8 cellular contexts compared by ENCODE assay signal in the genomic region with DNA sequence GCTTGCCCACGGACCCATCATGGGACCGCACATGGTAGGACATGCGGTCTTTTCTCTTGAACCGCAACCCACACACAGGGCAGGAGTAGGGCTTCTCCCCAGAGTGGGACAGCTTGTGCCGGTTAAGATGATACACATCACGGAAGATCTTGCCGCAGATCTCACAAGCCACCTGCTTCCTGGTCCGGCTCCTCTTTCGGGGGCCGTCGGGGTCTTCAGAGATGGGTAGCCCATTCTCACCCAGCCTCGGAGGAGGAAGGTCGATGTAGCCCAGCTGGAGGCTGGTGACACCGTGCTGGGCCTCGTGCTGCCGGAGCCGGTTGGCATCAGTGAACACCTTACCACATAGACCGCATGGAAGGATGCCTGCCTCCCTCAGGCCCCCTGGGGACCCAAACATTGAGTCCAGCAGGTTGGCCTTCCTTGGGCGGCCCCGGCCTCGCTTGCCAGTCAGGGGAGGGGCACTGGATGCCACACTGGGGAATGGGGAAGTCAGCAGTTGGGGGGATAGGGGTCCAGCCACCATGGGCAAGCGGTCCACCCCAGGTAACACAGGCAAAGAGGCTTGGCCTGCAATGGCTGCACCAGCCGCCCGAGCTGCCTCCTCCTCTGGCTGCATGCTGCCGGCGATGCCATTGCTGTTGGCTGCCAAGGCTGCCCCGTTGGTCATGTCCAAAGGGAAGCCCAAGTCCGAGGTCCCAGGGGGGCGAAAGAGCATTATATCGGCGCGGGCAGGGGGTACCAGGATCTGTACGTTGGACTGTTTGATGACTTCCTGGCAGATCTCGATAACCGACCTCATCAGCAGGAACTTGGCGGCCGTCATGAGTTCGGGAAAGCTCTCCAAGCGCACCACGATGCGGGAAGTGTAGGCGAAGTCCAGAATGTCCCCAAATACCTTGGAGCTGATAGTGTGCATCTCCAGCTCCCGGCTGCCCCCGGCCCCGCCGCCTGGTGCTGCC. TPM values are rescaled to one million over a fixed set of nuclear protein-coding genes. Genes with fewer than 3 reads are reported as not detected.
DNase-seq lines count a peak whose midpoint lies in the region; ATAC-seq, FAIRE-seq and TF ChIP-seq lines count a peak whose summit lies in the region.

No MANE protein-coding gene starts in this region.

- no peak for TF ChIP-seq RAD21 in K562 (CRISPR knock-in tag; conservative IDR thresholded peaks at IDR 0.05 in 1 of 2, IDR thresholded peaks at IDR 0.05 in 1 of 2)

- CTCF ChIA-PET in K562 (lab: Yijun Ruan, JAX; ENCODE audit: low intra/inter-chr PET ratio): interaction anchor here (0.9 kb wide), 1 partner anchor 56 kb away, joined by 4 read pairs; no protein-coding TSS in a partner anchor

- H3K27me3 ChIP-seq in Peyer's patch: no peaks in the 10 kb centered on the region
- H3K27me3 ChIP-seq in K562 (ENCODE audit: control insufficient read depth in 2 of 2, insufficient read depth in 2 of 2, low read length in 2 of 2): no peaks in the 10 kb centered on the region
- H3K27me3 ChIP-seq in keratinocyte (ENCODE audit: control insufficient read depth, extremely low read depth, insufficient read depth, low read length): no peaks in the 10 kb centered on the region

- no peak for TF ChIP-seq EP300 in K562 (IDR thresholded peaks at IDR 0.05; ENCODE audit: low read length)

- intact Hi-C loops in K562 (cut with micrococcal nuclease): loop anchor here (5.0 kb wide), 1 partner anchor 53 kb away; the partner anchor contains the start of gene DRG1

- POLR2A ChIA-PET in K562 (lab: Yijun Ruan, JAX): no interaction called here

- H3K27ac ChIP-seq in Peyer's patch (peak overlapping the region; percentile 79 to 94 (median 88)), K562 (ENCODE audit: extremely low read depth, low read depth, low read length) (no peak overlapping the region), keratinocyte (ENCODE audit: control insufficient read depth, insufficient read depth, low read length) (no peak overlapping the region)

- ATAC-seq in K562: no peak
- ATAC-seq in HG03280 (IDR thresholded peaks at IDR 0.05; ENCODE audit: unreplicated experiment): no peak

- peak; percentile 8 for TF ChIP-seq POLR2A in GM10847 (IDR thresholded peaks at IDR 0.05; ENCODE audit: extremely low read depth, insufficient read length)
- no peak for TF ChIP-seq POLR2A in Peyer's patch (IDR thresholded peaks at IDR 0.05)
- no peak for TF ChIP-seq POLR2A in K562 (conservative IDR thresholded peaks at IDR 0.05)

- peaks cover 0 to 17% (median 2%) of the 10 kb centered on the region in 3 donors for H3K36me3 ChIP-seq in Peyer's patch
- H3K36me3 ChIP-seq in K562 (ENCODE audit: control insufficient read depth, insufficient read depth, low read length): peaks cover 28% of the 10 kb centered on the region; the same call in 2 of the 3 replicates
- peaks cover 2 to 3% of the 10 kb centered on the region in 2 experiments for H3K36me3 ChIP-seq in keratinocyte (ENCODE audit: control insufficient read depth in 2 of 2, extremely low read depth in 1 of 2, insufficient read depth in 2 of 2, low read length in 2 of 2)

- dilution Hi-C loops in keratinocyte (cut with MboI; ENCODE audit: extremely low pct_ligation_motif_present, low sequenced_read_pairs): no loop called here

- H4K20me1 ChIP-seq in K562 (replicated peaks; ENCODE audit: control insufficient read depth, insufficient read depth, low read length): 0 out of 2 replicates have a peak, but pooled peaks cover 2% of the 10 kb centered on the region
- peaks cover 4% of the 10 kb centered on the region for H4K20me1 ChIP-seq in keratinocyte (ENCODE audit: control insufficient read depth, extremely low read depth, insufficient read depth, low read length)

- DNase-seq in Peyer's patch (peak; percentile 73 to 79 (median 73)), K562 (ENCODE audit: extremely low read depth in 1 of 4, low spot score in 3 of 4) (no peak), keratinocyte (ENCODE audit: low read depth, low spot score) (no peak), SK-N-DZ (ENCODE audit: low spot score) (no peak), SKM-1 (lab: John Stamatoyannopoulos, UW; ENCODE audit: unreplicated experiment) (no peak)
- peak; percentile 35 to 47 for DNase-seq in stimulated activated CD4-positive, alpha-beta T cell treated with anti-CD3 and anti-CD28 coated beads, Interleukin-2, amount 100 ng/mL, for 24 hours

- in situ Hi-C loops in K562 (cut with MboI): no loop called here

- H3K79me2 ChIP-seq in K562 (ENCODE audit: control insufficient read depth, insufficient read depth, low read length): peaks cover 3% of the 10 kb centered on the region; the same call in 2 of the 3 replicates
- peaks cover 4% of the 10 kb centered on the region for H3K79me2 ChIP-seq in keratinocyte (ENCODE audit: control insufficient read depth, insufficient read depth, low read length)

- H3K9me3 ChIP-seq in Peyer's patch (no peaks in the 10 kb centered on the region), K562 (replicated peaks; ENCODE audit: control insufficient read depth, insufficient read depth, low read depth, low read length) (no peaks in the 10 kb centered on the region), keratinocyte (ENCODE audit: control insufficient read depth, low read depth, low read length) (no peaks in the 10 kb centered on the region)

- FAIRE-seq in K562 (lab: Jason Lieb, UNC): no peak
- FAIRE-seq in keratinocyte (lab: Jason Lieb, UNC): no peak

- H3K4me1 ChIP-seq in Peyer's patch (peaks cover 3 to 67% (median 33%) of the 10 kb centered on the region in 4 donors), K562 (replicated peaks in 1 of 2; ENCODE audit: control insufficient read depth in 2 of 2, insufficient read depth in 2 of 2, low read length in 2 of 2) (peaks cover 2 to 42% of the 10 kb centered on the region in 2 experiments; a peak in 4 of 5 replicates), keratinocyte (ENCODE audit: control insufficient read depth, extremely low read depth, insufficient read depth, low read length) (peaks cover 31% of the 10 kb centered on the region)

- no TSS peak for BruUV-seq in K562 (replicated peaks; lab: Mats Ljungman, UMichigan)

- H3K4me2 ChIP-seq in K562 (ENCODE audit: insufficient read depth, low read length): peak overlapping the region; percentile 18; the same call in 1 of the 2 replicates
- peak overlapping the region; percentile 70 for H3K4me2 ChIP-seq in keratinocyte (ENCODE audit: control insufficient read depth, extremely low read depth, insufficient read depth, low read depth, low read length)

- H3K9ac ChIP-seq in K562 (ENCODE audit: insufficient read depth in 1 of 2, low read depth in 2 of 2, low read length in 2 of 2): peak overlapping the region; percentile 30 to 52; a peak in 2 of 4 replicates
- no peak overlapping the region for H3K9ac ChIP-seq in keratinocyte (ENCODE audit: control insufficient read depth, extremely low read depth, insufficient read depth, low read length)

- H3K9me1 ChIP-seq in K562 (ENCODE audit: control insufficient read depth, insufficient read depth, low read length): no peaks in the 10 kb centered on the region
- peaks cover 3% of the 10 kb centered on the region for H3K9me1 ChIP-seq in keratinocyte (ENCODE audit: control insufficient read depth, extremely low read depth, insufficient read depth, low read length)

- no peak overlapping the region for H2AFZ ChIP-seq in K562 (ENCODE audit: low read depth, low read length)
- no peak overlapping the region for H2AFZ ChIP-seq in keratinocyte (ENCODE audit: control insufficient read depth, low read length)

- 95% methylated on average over 20 of the region's 46 CpGs for WGBS in K562 (ENCODE audit: insufficient coverage, low coverage, missing lambda C conversion rate)

- H3K4me3 ChIP-seq in Peyer's patch (peak overlapping the region; percentile 49 to 82 (median 78)), K562 (peak overlapping the region; percentile 56; the same call in 1 of the 2 replicates), keratinocyte (ENCODE audit: control insufficient read depth in 2 of 3, extremely low read depth in 1 of 3, insufficient read depth in 2 of 3, low read depth in 1 of 3, low read length in 3 of 3) (peak overlapping the region; percentile 51 to 61 (median 55))

- TF ChIP-seq CTCF in Peyer's patch (IDR thresholded peaks at IDR 0.05) (no peak), K562 (IDR thresholded peaks at IDR 0.05 in 2 of 3, conservative IDR thresholded peaks at IDR 0.05 in 1 of 3; ENCODE audit: insufficient read depth in 2 of 3, low read depth in 1 of 3, low read length in 3 of 3) (no peak), keratinocyte (optimal IDR thresholded peaks at IDR 0.05 in 1 of 3, IDR thresholded peaks at IDR 0.05 in 1 of 3, conservative IDR thresholded peaks at IDR 0.05 in 1 of 3; ENCODE audit: extremely low read depth in 1 of 3, insufficient read depth in 2 of 3, low read length in 3 of 3) (no peak)

RNA-seq across cellular contexts. Expression of gene PATZ1, which starts 1.5 kb away (rescaled TPM):
- 10 to 100 TPM; 12.4 to 28.3 (median 21.2) TPM for total RNA-seq in Peyer's patch
- total RNA-seq in K562 (2011; cell fraction: chromatin; rRNA removed; ENCODE audit: low replicate concordance): 3.8 and 10.3 TPM in 2 replicates
- 8.0 and 9.5 TPM in 2 replicates for total RNA-seq in K562 (2011; cell fraction: nucleolus; rRNA removed)
- total RNA-seq in K562 (2011; cell fraction: nucleoplasm; rRNA removed): 5.1 and 5.5 TPM in 2 replicates
- 5.3 and 6.8 TPM in 2 replicates for total RNA-seq in K562 (2014; rRNA removed)
- 2.7 and 3.5 TPM in 2 replicates for total RNA-seq in K562 (2014; rRNA removed; fragmentation: Illumina TruSeq; extraction: Trizol)
- 4.2 and 4.8 TPM in 2 replicates for total RNA-seq in K562 (2015; rRNA removed; fragmentation: Illumina TruSeq; extraction: Trizol)
- total RNA-seq in K562 (2021): 7.8 and 8.9 TPM in 2 replicates
- 3.1 and 5.0 TPM in 2 replicates for polyA plus RNA-seq in K562 (2011; rRNA removed)
- polyA plus RNA-seq in K562 (2011; cell fraction: cytosol; rRNA removed): 4.7 and 5.2 TPM in 2 replicates
- polyA plus RNA-seq in K562 (2011; cell fraction: nucleus; rRNA removed): 8.7 and 9.7 TPM in 2 replicates
- polyA plus RNA-seq in K562 (2012): 7.9 and 8.1 TPM in 2 replicates
- 5.4 and 5.8 TPM in 2 replicates for polyA plus RNA-seq in K562 (2014; fragmentation: Illumina TruSeq; extraction: Trizol)
- under 1 TPM; 0.63 to 0.70 TPM for polyA plus RNA-seq in K562 (2014; fragmentation: Nextera tagmentation; extraction: Ambion mirVana)
- polyA plus RNA-seq in K562 (2014; rRNA removed): 4.9 and 6.3 TPM in 2 replicates
- polyA minus RNA-seq in K562 (2011; rRNA and poly(A)+ RNA removed): 4.1 and 5.3 TPM in 2 replicates
- 5.9 and 7.4 TPM in 2 replicates for polyA minus RNA-seq in K562 (2011; cell fraction: cytosol; rRNA and poly(A)+ RNA removed)
- 6.7 and 9.0 TPM in 2 replicates for polyA minus RNA-seq in K562 (2011; cell fraction: nucleus; rRNA and poly(A)+ RNA removed)
- polyA plus RNA-seq in keratinocyte: 2.5 to 5.0 TPM (median 3.4 TPM) in 3 replicates
- 0.52 TPM for polyA plus RNA-seq in keratinocyte (2011; ENCODE audit: low read depth)
- polyA plus RNA-seq in keratinocyte (2011; cell fraction: cytosol; rRNA removed): 2.4 and 3.2 TPM in 2 replicates
- 5.1 and 6.9 TPM in 2 replicates for polyA plus RNA-seq in keratinocyte (2011; cell fraction: nucleus; rRNA removed)
- polyA plus RNA-seq in keratinocyte (2012; ENCODE audit: low replicate concordance): 2.0 and 6.1 TPM in 2 replicates
- 3.7 to 11.6 TPM (median 5.7 TPM) in 3 replicates for polyA minus RNA-seq in keratinocyte
- 8.8 TPM for polyA minus RNA-seq in keratinocyte (2011; cell fraction: cytosol; rRNA and poly(A)+ RNA removed)
- polyA minus RNA-seq in keratinocyte (2011; cell fraction: nucleus; rRNA and poly(A)+ RNA removed): 3.9 and 6.4 TPM in 2 replicates
- 33.7 and 43.1 TPM in 2 replicates for polyA plus RNA-seq in SK-N-DZ (2014; cell fraction: cytosol; rRNA removed)
- 37.7 and 39.1 TPM in 2 replicates for polyA plus RNA-seq in SK-N-DZ (2014; cell fraction: nucleus; rRNA removed)

RNA-seq across cellular contexts. Expression of gene PIK3IP1, which starts 52.4 kb away (rescaled TPM):
- total RNA-seq in Peyer's patch (10 to 100 TPM; 23.7 to 60.2 (median 30.7) TPM), K562 (2014; rRNA removed) (0.77 and 1.0 TPM in 2 replicates), K562 (2014; rRNA removed; fragmentation: Illumina TruSeq; extraction: Trizol) (0.67 and 0.76 TPM in 2 replicates), K562 (2015; rRNA removed; fragmentation: Illumina TruSeq; extraction: Trizol) (0.68 and 0.87 TPM in 2 replicates), K562 (2021) (1.3 TPM in 2 replicates)
- total RNA-seq in K562 (2011; cell fraction: chromatin; rRNA removed; ENCODE audit: low replicate concordance): 3.1 and 4.7 TPM in 2 replicates
- 5.1 and 6.2 TPM in 2 replicates for total RNA-seq in K562 (2011; cell fraction: nucleolus; rRNA removed)
- 5.6 and 6.2 TPM in 2 replicates for total RNA-seq in K562 (2011; cell fraction: nucleoplasm; rRNA removed)
- polyA plus RNA-seq in K562 (2011; rRNA removed) (0.71 and 2.3 TPM in 2 replicates), K562 (2014; fragmentation: Illumina TruSeq; extraction: Trizol) (0.83 and 1.1 TPM in 2 replicates), K562 (2014; fragmentation: Nextera tagmentation; extraction: Ambion mirVana) (under 1 TPM; 0.11 to 0.18 TPM), K562 (2014; rRNA removed) (0.88 and 1.2 TPM in 2 replicates), keratinocyte (13.3 to 25.6 TPM (median 13.9 TPM) in 3 replicates)
- 0.73 and 2.3 TPM in 2 replicates for polyA plus RNA-seq in K562 (2011; cell fraction: cytosol; rRNA removed)
- 1.7 and 2.8 TPM in 2 replicates for polyA plus RNA-seq in K562 (2011; cell fraction: nucleus; rRNA removed)
- polyA plus RNA-seq in K562 (2012): 1.0 and 2.6 TPM in 2 replicates
- polyA minus RNA-seq in K562 (2011; rRNA and poly(A)+ RNA removed): 1.1 and 2.5 TPM in 2 replicates
- polyA minus RNA-seq in K562 (2011; cell fraction: cytosol; rRNA and poly(A)+ RNA removed): 2.5 TPM in 1 of 2 replicates, not detected in the other
- 1.2 and 3.6 TPM in 2 replicates for polyA minus RNA-seq in K562 (2011; cell fraction: nucleus; rRNA and poly(A)+ RNA removed)
- 26.2 TPM for polyA plus RNA-seq in keratinocyte (2011; ENCODE audit: low read depth)
- 7.2 and 9.9 TPM in 2 replicates for polyA plus RNA-seq in keratinocyte (2011; cell fraction: cytosol; rRNA removed)
- 33.1 and 36.3 TPM in 2 replicates for polyA plus RNA-seq in keratinocyte (2011; cell fraction: nucleus; rRNA removed)
- polyA plus RNA-seq in keratinocyte (2012; ENCODE audit: low replicate concordance): 11.0 and 34.9 TPM in 2 replicates
- 6.2 to 25.4 TPM (median 10.1 TPM) in 3 replicates for polyA minus RNA-seq in keratinocyte
- 22.3 TPM for polyA minus RNA-seq in keratinocyte (2011; cell fraction: cytosol; rRNA and poly(A)+ RNA removed)
- 37.1 and 42.4 TPM in 2 replicates for polyA minus RNA-seq in keratinocyte (2011; cell fraction: nucleus; rRNA and poly(A)+ RNA removed)
- 9.4 and 10.6 TPM in 2 replicates for polyA plus RNA-seq in SK-N-DZ (2014; cell fraction: cytosol; rRNA removed)
- polyA plus RNA-seq in SK-N-DZ (2014; cell fraction: nucleus; rRNA removed): 10.7 and 12.1 TPM in 2 replicates

RNA-seq across cellular contexts. Expression of gene DRG1, which starts 54.8 kb away (rescaled TPM):
- total RNA-seq in Peyer's patch (10 to 100 TPM; 31.3 to 84.2 (median 33.2) TPM), K562 (2014; rRNA removed) (77.1 and 87.6 TPM in 2 replicates), K562 (2014; rRNA removed; fragmentation: Illumina TruSeq; extraction: Trizol) (93.3 and 98.6 TPM in 2 replicates), K562 (2015; rRNA removed; fragmentation: Illumina TruSeq; extraction: Trizol) (85.8 and 90.9 TPM in 2 replicates), K562 (2021) (76.4 and 76.5 TPM in 2 replicates)
- total RNA-seq in K562 (2011; cell fraction: chromatin; rRNA removed; ENCODE audit: low replicate concordance): 148 TPM in 2 replicates
- total RNA-seq in K562 (2011; cell fraction: nucleolus; rRNA removed): 64.6 and 67.4 TPM in 2 replicates
- total RNA-seq in K562 (2011; cell fraction: nucleoplasm; rRNA removed): 84.0 and 90.9 TPM in 2 replicates
- polyA plus RNA-seq in K562 (2011; rRNA removed) (84.1 and 111 TPM in 2 replicates), K562 (2014; fragmentation: Illumina TruSeq; extraction: Trizol) (96.4 and 114 TPM in 2 replicates), K562 (2014; fragmentation: Nextera tagmentation; extraction: Ambion mirVana) (100 to 1,000 TPM; 159 to 211 TPM), K562 (2014; rRNA removed) (79.7 and 86.4 TPM in 2 replicates), keratinocyte (60.6 to 87.4 TPM (median 86.9 TPM) in 3 replicates)
- polyA plus RNA-seq in K562 (2011; cell fraction: cytosol; rRNA removed): 37.5 and 59.5 TPM in 2 replicates
- 34.1 and 46.3 TPM in 2 replicates for polyA plus RNA-seq in K562 (2011; cell fraction: nucleus; rRNA removed)
- polyA plus RNA-seq in K562 (2012): 61.8 and 93.0 TPM in 2 replicates
- 123 and 191 TPM in 2 replicates for polyA minus RNA-seq in K562 (2011; rRNA and poly(A)+ RNA removed)
- polyA minus RNA-seq in K562 (2011; cell fraction: cytosol; rRNA and poly(A)+ RNA removed): 47.2 and 50.0 TPM in 2 replicates
- polyA minus RNA-seq in K562 (2011; cell fraction: nucleus; rRNA and poly(A)+ RNA removed): 20.7 and 35.9 TPM in 2 replicates
- 71.9 TPM for polyA plus RNA-seq in keratinocyte (2011; ENCODE audit: low read depth)
- 60.7 and 93.9 TPM in 2 replicates for polyA plus RNA-seq in keratinocyte (2011; cell fraction: cytosol; rRNA removed)
- polyA plus RNA-seq in keratinocyte (2011; cell fraction: nucleus; rRNA removed): 49.8 and 54.5 TPM in 2 replicates
- 48.1 and 59.2 TPM in 2 replicates for polyA plus RNA-seq in keratinocyte (2012; ENCODE audit: low replicate concordance)
- 22.6 to 94.3 TPM (median 70.4 TPM) in 3 replicates for polyA minus RNA-seq in keratinocyte
- 47.8 TPM for polyA minus RNA-seq in keratinocyte (2011; cell fraction: cytosol; rRNA and poly(A)+ RNA removed)
- 15.4 and 28.5 TPM in 2 replicates for polyA minus RNA-seq in keratinocyte (2011; cell fraction: nucleus; rRNA and poly(A)+ RNA removed)
- polyA plus RNA-seq in SK-N-DZ (2014; cell fraction: cytosol; rRNA removed): 89.2 and 115 TPM in 2 replicates
- 52.0 and 62.3 TPM in 2 replicates for polyA plus RNA-seq in SK-N-DZ (2014; cell fraction: nucleus; rRNA removed)

Comparison
In these comparisons a context has a peak if more than half of its experiments do, and no peak if none do; other contexts are left out.
1. DNase-seq: peak in Peyer's patch (3 of 3) and stimulated activated CD4-positive, alpha-beta T cell treated with anti-CD3 and anti-CD28 coated beads, Interleukin-2, amount 100 ng/mL, for 24 hours (2 of 2); none in K562 (0 of 4), keratinocyte (single experiment), SK-N-DZ (single experiment) and SKM-1 (single experiment).
2. H3K27ac ChIP-seq: peak in Peyer's patch (4 of 4); none in K562 (single experiment) and keratinocyte (single experiment).
3. Peak in every context shown above with its lines, with median percentiles within 50 percentile points of each other: H3K4me3 ChIP-seq.